Comparison of ENCODE assay signal across 1 cellular context in genomic region chr6:44333273-44333919, GRCh38.
TF ChIP-seq lines count a peak whose summit lies in the region.

No MANE protein-coding gene starts in this region.

TF ChIP-seq in HepG2, 621 proteins besides CTCF, POLR2A, EP300 and RAD21:
- TF ChIP-seq MBD4 (IDR thresholded peaks at IDR 0.05; ENCODE audit: borderline replicate concordance, low read length): no peak
- TF ChIP-seq FOXK2 (IDR thresholded peaks at IDR 0.05): no peak
- TF ChIP-seq CCAR2 (optimal IDR thresholded peaks at IDR 0.05; ENCODE audit: low read depth, low read length): no peak
- TF ChIP-seq HINFP (CRISPR knock-in tag; IDR thresholded peaks at IDR 0.05; ENCODE audit: low read depth): no peak
- no peak for TF ChIP-seq CHD4 (IDR thresholded peaks at IDR 0.05; ENCODE audit: borderline replicate concordance, low read length)
- TF ChIP-seq MNT (IDR thresholded peaks at IDR 0.05): peak; percentile 99
- TF ChIP-seq USF2 (IDR thresholded peaks at IDR 0.05; ENCODE audit: low read depth, low read length): peak; percentile 66
- TF ChIP-seq USF2 (CRISPR knock-in tag; IDR thresholded peaks at IDR 0.05; ENCODE audit: borderline replicate concordance): no peak
